ENCODE assay signal across 29 cellular contexts in the genomic region with DNA sequence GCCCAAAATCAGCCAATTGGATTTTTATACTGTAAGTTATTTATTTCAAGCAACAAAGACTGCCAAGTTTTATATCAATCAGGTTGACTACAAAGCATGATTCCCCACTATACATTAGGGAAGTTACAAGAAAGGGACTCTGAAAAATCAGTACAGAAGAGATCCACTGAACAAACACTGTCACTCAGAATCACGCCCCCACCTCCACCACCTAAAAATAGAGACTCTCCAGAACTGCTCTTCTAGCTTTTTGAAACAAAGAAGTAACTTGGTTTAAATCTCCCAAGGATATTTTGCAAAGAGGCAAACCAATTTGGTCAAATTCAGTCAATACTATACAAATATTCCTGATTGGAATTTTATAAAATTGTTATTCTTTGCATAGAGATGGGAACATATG.
"Had no signal": no experiment of that assay in that cellular context is flagged by ENCODE, and none has a peak within 500 bp of the region (broad histone marks: within the 10 kb centered on the region; RNA-seq: fewer than 3 reads in every experiment).

No MANE protein-coding gene starts in this region.

- H3K9me3 ChIP-seq: adrenal gland, body of pancreas, breast epithelium had no signal

- H3K4me3 ChIP-seq: adrenal gland, ascending aorta, body of pancreas, breast epithelium, cardiac muscle cell had no signal

- H3K27ac ChIP-seq: adrenal gland, ascending aorta, body of pancreas, brain microvascular endothelial cell, breast epithelium, cardiac muscle cell had no signal

- H3K36me3 ChIP-seq: adrenal gland, ascending aorta, brain microvascular endothelial cell, breast epithelium, cardiac muscle cell had no signal

- DNase-seq: activated effector memory CD4-positive, alpha-beta T cell treated with anti-CD3 and anti-CD28 coated beads, Interleukin-2, amount 50 U/mL, for 16 hours; activated effector memory CD4-positive, alpha-beta T cell treated with Interleukin-2 at 50 U/mL for 16 hours; activated gamma-delta T cell; activated gamma-delta T cell treated with Interleukin-2 at 50 U/mL for 16 hours; activated naive CD4-positive, alpha-beta T cell; activated naive CD4-positive, alpha-beta T cell treated with anti-CD3 and anti-CD28 coated beads for 36 hours; activated naive CD4-positive, alpha-beta T cell treated with anti-CD3 and anti-CD28 coated beads, Interleukin-2, amount 10 ng/mL, durations not matched to agents 7 days and 5 days; activated naive CD4-positive, alpha-beta T cell treated with anti-CD3 and anti-CD28 coated beads, Interleukin-2, amount 50 U/mL, for 16 hours; activated naive CD4-positive, alpha-beta T cell treated with Interleukin-2 at 50 U/mL for 16 hours; activated naive CD8-positive, alpha-beta T cell treated with anti-CD3 and anti-CD28 coated beads for 36 hours; activated naive CD8-positive, alpha-beta T cell treated with anti-CD3 and anti-CD28 coated beads, Interleukin-2, amount 10 ng/mL, durations not matched to agents 7 days and 5 days; activated naive CD8-positive, alpha-beta T cell treated with anti-CD3 and anti-CD28 coated beads, Interleukin-2, amount 50 U/mL, for 24 hours; activated T-cell treated with anti-CD3 and anti-CD28 coated beads, Interleukin-2, amount 50 U/mL, for 1 hour; activated T-cell treated with anti-CD3 and anti-CD28 coated beads, Interleukin-2, amount 50 U/mL, for 24 hours; activated T-cell treated with anti-CD3 and anti-CD28 coated beads, Interleukin-2, amount 50 U/mL, for 4 hours; activated T-cell treated with anti-CD3 and anti-CD28 coated beads, Interleukin-2, amount 50 U/mL, for 48 hours; activated T-cell treated with anti-CD3 and anti-CD28 coated beads, Interleukin-2, amount 50 U/mL, for 72 hours; adrenal gland; amniotic stem cell; amygdala; anterior cingulate cortex; aorta; body of pancreas; brain microvascular endothelial cell; central memory CD4-positive, alpha-beta T cell; cerebellar nuclear complex had no signal

- H3K27me3 ChIP-seq: adrenal gland, ascending aorta, body of pancreas, brain microvascular endothelial cell, breast epithelium, cardiac muscle cell had no signal

- H3K4me1 ChIP-seq: adrenal gland, ascending aorta, body of pancreas, breast epithelium had no signal
